ENCODE assay signal across 17 cellular contexts in the genomic region with DNA sequence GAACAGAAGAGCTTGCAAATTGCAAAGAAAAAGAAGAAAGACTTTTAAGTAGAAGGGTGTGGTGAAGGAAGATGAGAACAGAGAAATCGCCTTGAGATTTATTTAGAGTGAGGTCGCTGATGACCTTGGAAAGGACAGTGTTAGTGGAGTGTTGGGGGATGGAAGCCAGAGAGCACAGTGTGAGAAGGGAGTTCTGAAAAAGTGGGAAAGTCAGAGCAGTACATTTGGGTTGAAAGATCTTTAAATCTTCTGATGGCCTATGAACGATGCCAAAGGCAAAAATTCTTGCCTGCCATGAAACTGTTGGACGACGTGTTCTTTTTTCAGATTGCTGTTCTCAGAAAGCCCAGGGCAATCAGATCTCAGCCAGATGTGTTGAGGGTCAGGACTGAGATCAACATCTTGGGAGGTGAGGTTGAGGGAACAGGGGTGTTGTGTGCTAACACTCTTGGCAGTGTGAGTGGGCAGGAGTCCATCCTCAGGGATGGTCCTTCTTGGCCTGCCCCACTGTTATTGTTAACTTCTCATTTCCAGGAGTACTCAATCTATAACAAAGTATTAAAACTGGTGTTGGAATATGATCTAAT.
DNase-seq lines count a peak whose midpoint lies in the region; TF ChIP-seq lines count a peak whose summit lies in the region.
"Had no signal": no experiment of that assay in that cellular context is flagged by ENCODE, and none has a peak within 500 bp of the region (broad histone marks: within the 10 kb centered on the region; RNA-seq: fewer than 3 reads in every experiment).

No MANE protein-coding gene starts in this region.

- no peak overlapping the region for H2AFZ ChIP-seq in mesenchymal stem cell (ENCODE audit: low read depth, low read length)

- H3K36me3 ChIP-seq in mesenchymal stem cell (ENCODE audit: control insufficient read depth in 1 of 2, insufficient read depth in 2 of 2, low read depth in 1 of 2, low read length in 2 of 2) (no peaks in the 10 kb centered on the region), tibial nerve (no peaks in the 10 kb centered on the region), breast epithelium (no peaks in the 10 kb centered on the region)
- H3K36me3 ChIP-seq: BLaER1 had no signal

- peak overlapping the region; percentile 48 for H2AK5ac ChIP-seq in mesenchymal stem cell (ENCODE audit: low read length, severe bottlenecking)

- H3K27me3 Mint-ChIP-seq in activated naive CD4-positive, alpha-beta T cell treated with anti-CD3 and anti-CD28 coated beads, Interleukin-2, amount 50 U/mL, for 24 hours = peaks cover 5% of the 10 kb centered on the region
- H3K27me3 Mint-ChIP-seq in activated T-helper 1 cell treated with anti-CD3 and anti-CD28 coated beads, Interleukin-12 subunit alpha, Interleukin-12 subunit beta, Interleukin-2, Interleukin-4 antibody, amounts not matched to agents 30 ng/mL and 10 ng/mL and 1 ng/mL, durations not matched to agents 14 hours and 24 hours and 36 hours (ENCODE audit: insufficient read depth) = no peaks in the 10 kb centered on the region

- TF ChIP-seq EP300 in tibial nerve (IDR thresholded peaks at IDR 0.05) = peak; percentile 52 to 90

- TF ChIP-seq POLR2A in tibial nerve (IDR thresholded peaks at IDR 0.05) = no peak
- TF ChIP-seq POLR2A in breast epithelium (IDR thresholded peaks at IDR 0.05) = no peak

- peak overlapping the region in 1 of 2 experiments; percentile 37 for H2BK12ac ChIP-seq in mesenchymal stem cell (ENCODE audit: low read length in 2 of 2)

- no peak overlapping the region for H3K4me3 Mint-ChIP-seq in activated naive CD4-positive, alpha-beta T cell treated with anti-CD3 and anti-CD28 coated beads, Interleukin-2, amount 50 U/mL, for 24 hours
- H3K4me3 Mint-ChIP-seq in activated T-helper 1 cell treated with anti-CD3 and anti-CD28 coated beads, Interleukin-12 subunit alpha, Interleukin-12 subunit beta, Interleukin-2, Interleukin-4 antibody, amounts not matched to agents 30 ng/mL and 10 ng/mL and 1 ng/mL, durations not matched to agents 14 hours and 24 hours and 36 hours = no peak overlapping the region
- H3K4me3 Mint-ChIP-seq: CD14-positive monocyte; CD4-positive, alpha-beta memory T cell had no signal

- peak overlapping the region; percentile 3 for H3K27ac Mint-ChIP-seq in activated naive CD4-positive, alpha-beta T cell treated with anti-CD3 and anti-CD28 coated beads, Interleukin-2, amount 50 U/mL, for 24 hours
- H3K27ac Mint-ChIP-seq in activated T-helper 1 cell treated with anti-CD3 and anti-CD28 coated beads, Interleukin-12 subunit alpha, Interleukin-12 subunit beta, Interleukin-2, Interleukin-4 antibody, amounts not matched to agents 30 ng/mL and 10 ng/mL and 1 ng/mL, durations not matched to agents 14 hours and 24 hours and 36 hours = no peak overlapping the region
- H3K27ac Mint-ChIP-seq: CD14-positive monocyte; CD4-positive, alpha-beta memory T cell had no signal

- no peak for DNase-seq in activated naive CD4-positive, alpha-beta T cell treated with anti-CD3 and anti-CD28 coated beads, Interleukin-2, amount 50 U/mL, for 16 hours
- DNase-seq in mesenchymal stem cell (no peak), tibial nerve (ENCODE audit: low spot score in 2 of 2) (peak; percentile 36 to 64), breast epithelium (ENCODE audit: low spot score in 2 of 2) (no peak), KBM-7 (no peak)
- no peak for DNase-seq in activated T-helper 1 cell treated with anti-CD3 and anti-CD28 coated beads, Interleukin-12 subunit alpha, Interleukin-12 subunit beta, Interleukin-2, Interleukin-4 antibody, amounts not matched to agents 30 ng/mL and 10 ng/mL and 1 ng/mL, durations not matched to agents 14 hours and 24 hours and 36 hours (ENCODE audit: low spot score)
- DNase-seq: CD4-positive, alpha-beta memory T cell; DMS153; DMS79; GDM1; GOT3; H7 had no signal

- no peak overlapping the region for H2BK120ac ChIP-seq in mesenchymal stem cell (ENCODE audit: low read depth, low read length)

- intact Hi-C loops in breast epithelium (cut with DNase I; ENCODE audit: low total_unique reads) = no loop called here
- intact Hi-C loops in activated T-helper 1 cell treated with anti-CD3 and anti-CD28 coated beads, Interleukin-12 subunit alpha, Interleukin-12 subunit beta, Interleukin-2, Interleukin-4 antibody, amounts not matched to agents 30 ng/mL and 10 ng/mL and 1 ng/mL, durations not matched to agents 14 hours and 24 hours and 36 hours (cut with micrococcal nuclease) = no loop called here

- H2BK5ac ChIP-seq in mesenchymal stem cell (ENCODE audit: low read depth, low read length, poor library complexity, severe bottlenecking) = no peak overlapping the region

- H4K91ac ChIP-seq in mesenchymal stem cell (ENCODE audit: low read length) = no peak overlapping the region

- H3K4me1 ChIP-seq in mesenchymal stem cell (ENCODE audit: control insufficient read depth, insufficient read depth, low read depth, low read length) = no peaks in the 10 kb centered on the region
- peaks cover 0 to 27% (median 0%) of the 10 kb centered on the region in 4 donors for H3K4me1 ChIP-seq in tibial nerve
- no peaks in the 10 kb centered on the region for H3K4me1 ChIP-seq in breast epithelium
- H3K4me1 ChIP-seq: A549, BLaER1 had no signal

- WGBS in mesenchymal stem cell = 96% methylated on average over 5 of the region's 5 CpGs
- WGBS in tibial nerve, 2 donors = 51 to 57% methylated on average over 5 of the region's 5 CpGs

- H3K4me3 ChIP-seq in mesenchymal stem cell (ENCODE audit: insufficient read depth in 1 of 2, low read depth in 1 of 2, low read length in 2 of 2) = no peak overlapping the region
- H3K4me3 ChIP-seq in tibial nerve = no peak overlapping the region
- H3K4me3 ChIP-seq in breast epithelium = no peak overlapping the region
- H3K4me3 ChIP-seq: A549, BLaER1 had no signal

- peaks cover 7% of the 10 kb centered on the region for H3K9me3 Mint-ChIP-seq in activated naive CD4-positive, alpha-beta T cell treated with anti-CD3 and anti-CD28 coated beads, Interleukin-2, amount 50 U/mL, for 24 hours
- peaks cover 20% of the 10 kb centered on the region for H3K9me3 Mint-ChIP-seq in activated T-helper 1 cell treated with anti-CD3 and anti-CD28 coated beads, Interleukin-12 subunit alpha, Interleukin-12 subunit beta, Interleukin-2, Interleukin-4 antibody, amounts not matched to agents 30 ng/mL and 10 ng/mL and 1 ng/mL, durations not matched to agents 14 hours and 24 hours and 36 hours

- in situ Hi-C loops in KBM-7 (cut with MboI; ENCODE audit: low pct_unique_long_range_greater_than_20kb, low sequenced_read_pairs) = no loop called here

- peaks cover 2% of the 10 kb centered on the region for H3K36me3 Mint-ChIP-seq in activated naive CD4-positive, alpha-beta T cell treated with anti-CD3 and anti-CD28 coated beads, Interleukin-2, amount 50 U/mL, for 24 hours
- H3K36me3 Mint-ChIP-seq in activated T-helper 1 cell treated with anti-CD3 and anti-CD28 coated beads, Interleukin-12 subunit alpha, Interleukin-12 subunit beta, Interleukin-2, Interleukin-4 antibody, amounts not matched to agents 30 ng/mL and 10 ng/mL and 1 ng/mL, durations not matched to agents 14 hours and 24 hours and 36 hours (ENCODE audit: low read depth) = no peaks in the 10 kb centered on the region
- H3K36me3 Mint-ChIP-seq: CD14-positive monocyte; CD4-positive, alpha-beta memory T cell had no signal

- no peak overlapping the region for H3K9ac ChIP-seq in mesenchymal stem cell (ENCODE audit: low read length)
- H3K9ac ChIP-seq: BLaER1 had no signal

- TF ChIP-seq CTCF in tibial nerve (IDR thresholded peaks at IDR 0.05) (no peak), breast epithelium (IDR thresholded peaks at IDR 0.05) (no peak)

- no peak overlapping the region for H3K27ac ChIP-seq in mesenchymal stem cell (ENCODE audit: low read length, poor library complexity, severe bottlenecking)
- H3K27ac ChIP-seq in tibial nerve = peak overlapping the region in 2 of 4 donors; percentile 26 to 71
- H3K27ac ChIP-seq in breast epithelium = no peak overlapping the region
- H3K27ac ChIP-seq: 22Rv1, A549, BLaER1 had no signal

- H3K79me1 ChIP-seq in mesenchymal stem cell (replicated peaks; ENCODE audit: low read length, poor library complexity, severe bottlenecking) = no peaks in the 10 kb centered on the region

- no peak overlapping the region for H3K18ac ChIP-seq in mesenchymal stem cell (ENCODE audit: low read depth in 1 of 2, low read length in 2 of 2)

- no peak overlapping the region for H3K23ac ChIP-seq in mesenchymal stem cell (ENCODE audit: low read length in 2 of 2)

- no peak overlapping the region for H4K8ac ChIP-seq in mesenchymal stem cell (ENCODE audit: low read length)

- no peaks in the 10 kb centered on the region for H3K4me1 Mint-ChIP-seq in activated naive CD4-positive, alpha-beta T cell treated with anti-CD3 and anti-CD28 coated beads, Interleukin-2, amount 50 U/mL, for 24 hours
- peaks cover under 1% of the 10 kb centered on the region for H3K4me1 Mint-ChIP-seq in activated T-helper 1 cell treated with anti-CD3 and anti-CD28 coated beads, Interleukin-12 subunit alpha, Interleukin-12 subunit beta, Interleukin-2, Interleukin-4 antibody, amounts not matched to agents 30 ng/mL and 10 ng/mL and 1 ng/mL, durations not matched to agents 14 hours and 24 hours and 36 hours (ENCODE audit: low read depth)
- H3K4me1 Mint-ChIP-seq: CD14-positive monocyte; CD4-positive, alpha-beta memory T cell had no signal

- H3K4me2 ChIP-seq in mesenchymal stem cell (ENCODE audit: low read length, poor library complexity, severe bottlenecking) = no peak overlapping the region
- H3K4me2 ChIP-seq: A549, BLaER1 had no signal

- no peaks in the 10 kb centered on the region for H3K9me3 ChIP-seq in mesenchymal stem cell (ENCODE audit: control insufficient read depth, low read length)
- H3K9me3 ChIP-seq in tibial nerve = no peaks in the 10 kb centered on the region
- H3K9me3 ChIP-seq in breast epithelium = no peaks in the 10 kb centered on the region
- H3K9me3 ChIP-seq: A549 had no signal

- no peaks in the 10 kb centered on the region for H3K27me3 ChIP-seq in mesenchymal stem cell (ENCODE audit: control insufficient read depth in 1 of 2, insufficient read depth in 1 of 2, low read length in 2 of 2)
- H3K27me3 ChIP-seq in tibial nerve = no peaks in the 10 kb centered on the region
- H3K27me3 ChIP-seq in breast epithelium = no peaks in the 10 kb centered on the region
- H3K27me3 ChIP-seq: BLaER1 had no signal

- no peak overlapping the region for H3K4ac ChIP-seq in mesenchymal stem cell (ENCODE audit: low read depth in 1 of 2, low read length in 2 of 2)

- no peak overlapping the region for H3K14ac ChIP-seq in mesenchymal stem cell (ENCODE audit: low read length in 2 of 2)

- H2BK15ac ChIP-seq in mesenchymal stem cell (ENCODE audit: low read depth, poor library complexity, severe bottlenecking) = no peak overlapping the region

Comparison
In these comparisons a context has a peak if more than half of its experiments do, and no peak if none do; other contexts are left out.
1. DNase-seq: peak in tibial nerve (2 of 2); none in activated naive CD4-positive, alpha-beta T cell treated with anti-CD3 and anti-CD28 coated beads, Interleukin-2, amount 50 U/mL, for 16 hours (single experiment), mesenchymal stem cell (single experiment), breast epithelium (0 of 2), activated T-helper 1 cell treated with anti-CD3 and anti-CD28 coated beads, Interleukin-12 subunit alpha, Interleukin-12 subunit beta, Interleukin-2, Interleukin-4 antibody, amounts not matched to agents 30 ng/mL and 10 ng/mL and 1 ng/mL, durations not matched to agents 14 hours and 24 hours and 36 hours (single experiment) and KBM-7 (single experiment).